ENCODE assay signal across 9 cellular contexts in the genomic region with DNA sequence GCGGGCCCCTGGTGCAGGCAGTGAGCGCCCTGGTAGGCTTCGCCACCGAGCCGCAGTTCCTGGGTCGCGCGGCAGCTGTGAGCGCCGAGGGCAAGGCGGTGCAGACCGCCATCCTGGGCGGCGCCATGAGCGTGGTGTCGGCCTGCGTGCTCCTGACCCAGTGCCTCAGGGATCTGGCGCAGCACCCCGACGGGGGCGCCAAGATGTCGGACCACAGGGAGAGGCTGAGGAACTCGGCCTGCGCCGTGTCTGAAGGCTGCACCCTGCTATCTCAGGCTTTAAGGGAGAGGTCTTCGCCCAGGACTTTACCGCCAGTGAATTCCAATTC. TPM values are rescaled to one million over a fixed set of nuclear protein-coding genes. Genes with fewer than 3 reads are reported as not detected.
DNase-seq lines count a peak whose midpoint lies in the region; ATAC-seq, FAIRE-seq and TF ChIP-seq lines count a peak whose summit lies in the region.
"Had no signal": no experiment of that assay in that cellular context is flagged by ENCODE, and none has a peak within 500 bp of the region (broad histone marks: within the 10 kb centered on the region; RNA-seq: fewer than 3 reads in every experiment).

No MANE protein-coding gene starts in this region.

- ATAC-seq in right lobe of liver (no peak), HG02884 (IDR thresholded peaks at IDR 0.05; ENCODE audit: unreplicated experiment) (no peak), HG03095 (IDR thresholded peaks at IDR 0.05; ENCODE audit: unreplicated experiment) (no peak)

- CTCF ChIA-PET in activated naive CD4-positive, alpha-beta T cell treated with anti-CD3 and anti-CD28 coated beads, Interleukin-2, amount 10 ng/mL, durations not matched to agents 7 days and 5 days (lab: Charles Lee): interaction anchor here (1.0 to 1.7 kb wide), 2 partner anchors 11 to 104 kb away, joined by 3 to 5 read pairs; no protein-coding TSS in a partner anchor

- H3K4me3 Mint-ChIP-seq in activated naive CD4-positive, alpha-beta T cell treated with anti-CD3 and anti-CD28 coated beads, Interleukin-2, amount 10 ng/mL, durations not matched to agents 7 days and 5 days: peak overlapping the region; percentile 75
- H3K4me3 Mint-ChIP-seq in astrocyte (ENCODE audit: unreplicated experiment): peak overlapping the region; percentile 81

- no CpG with 5 or more reads among the region's 27 CpGs for WGBS in right lobe of liver (ENCODE audit: insufficient coverage, low coverage, low lambda C conversion rate, missing lambda C conversion rate)

- H3K27me3 Mint-ChIP-seq in activated naive CD4-positive, alpha-beta T cell treated with anti-CD3 and anti-CD28 coated beads, Interleukin-2, amount 10 ng/mL, durations not matched to agents 7 days and 5 days: no peaks in the 10 kb centered on the region
- no peaks in the 10 kb centered on the region for H3K27me3 Mint-ChIP-seq in astrocyte (ENCODE audit: low read depth, unreplicated experiment)

- peak overlapping the region; percentile 95 for H3K4me2 ChIP-seq in astrocyte (ENCODE audit: low read length)

- no peak for FAIRE-seq in astrocyte (lab: Jason Lieb, UNC)

- peaks cover 57% of the 10 kb centered on the region for H4K20me1 ChIP-seq in astrocyte (ENCODE audit: insufficient read depth, low read length)

- DNase-seq in activated naive CD4-positive, alpha-beta T cell treated with anti-CD3 and anti-CD28 coated beads, Interleukin-2, amount 10 ng/mL, durations not matched to agents 7 days and 5 days: no peak
- DNase-seq in activated naive CD4-positive, alpha-beta T cell treated with anti-CD3 and anti-CD28 coated beads, Interleukin-2, amount 50 U/mL, for 16 hours: no peak
- DNase-seq in astrocyte (ENCODE audit: low read depth) (no peak), right lobe of liver (no peak), tibial artery (no peak), occipital lobe (lab: John Stamatoyannopoulos, UW) (no peak)
- DNase-seq: COR-L47 had no signal

- H3K4me1 ChIP-seq in astrocyte (ENCODE audit: insufficient read depth, low read length): peaks cover 16% of the 10 kb centered on the region
- H3K4me1 ChIP-seq in right lobe of liver: peaks cover 0 to 42% (median 19%) of the 10 kb centered on the region in 4 donors
- peaks cover 0 to 39% (median 30%) of the 10 kb centered on the region in 4 donors for H3K4me1 ChIP-seq in tibial artery

- no peak for TF ChIP-seq CTCF in astrocyte (IDR thresholded peaks at IDR 0.05; ENCODE audit: insufficient read depth, low read depth, low read length)
- TF ChIP-seq CTCF in right lobe of liver (IDR thresholded peaks at IDR 0.05): no peak
- no peak for TF ChIP-seq CTCF in tibial artery (IDR thresholded peaks at IDR 0.05)

- H3K36me3 ChIP-seq in astrocyte (ENCODE audit: insufficient read depth, low read length) (peaks cover 9% of the 10 kb centered on the region), right lobe of liver (no peaks in the 10 kb centered on the region), tibial artery (peaks cover 8 to 11% (median 10%) of the 10 kb centered on the region in 3 donors)

- H3K9me3 ChIP-seq in astrocyte (ENCODE audit: insufficient read depth, low read depth, low read length) (no peaks in the 10 kb centered on the region), right lobe of liver (no peaks in the 10 kb centered on the region), tibial artery (no peaks in the 10 kb centered on the region)

- H2AFZ ChIP-seq in astrocyte (ENCODE audit: low read depth, low read length): no peak overlapping the region

- H3K79me2 ChIP-seq in astrocyte (ENCODE audit: insufficient read depth, low read length): peaks cover 73% of the 10 kb centered on the region

- peak overlapping the region; percentile 85 for H3K4me3 ChIP-seq in astrocyte (ENCODE audit: insufficient read depth, low read depth, low read length)
- H3K4me3 ChIP-seq in right lobe of liver: peak overlapping the region; percentile 77 to 96 (median 85)
- peak overlapping the region; percentile 65 to 92 for H3K4me3 ChIP-seq in tibial artery

- H3K27me3 ChIP-seq in astrocyte (ENCODE audit: insufficient read depth, low read length) (no peaks in the 10 kb centered on the region), right lobe of liver (no peaks in the 10 kb centered on the region), tibial artery (no peaks in the 10 kb centered on the region)

- peak overlapping the region; percentile 83 for H3K27ac Mint-ChIP-seq in activated naive CD4-positive, alpha-beta T cell treated with anti-CD3 and anti-CD28 coated beads, Interleukin-2, amount 10 ng/mL, durations not matched to agents 7 days and 5 days
- no peak overlapping the region for H3K27ac Mint-ChIP-seq in astrocyte (ENCODE audit: unreplicated experiment)

- intact Hi-C loops in right lobe of liver (cut with DNase I): no loop called here
- intact Hi-C loops in tibial artery (cut with DNase I; ENCODE audit: low total_unique reads): no loop called here

- peaks cover 61% of the 10 kb centered on the region for H3K4me1 Mint-ChIP-seq in activated naive CD4-positive, alpha-beta T cell treated with anti-CD3 and anti-CD28 coated beads, Interleukin-2, amount 10 ng/mL, durations not matched to agents 7 days and 5 days
- H3K4me1 Mint-ChIP-seq in astrocyte (ENCODE audit: low read depth, unreplicated experiment): peaks cover 14% of the 10 kb centered on the region

- H3K9ac ChIP-seq in astrocyte (ENCODE audit: low read length): no peak overlapping the region

- H3K9me3 Mint-ChIP-seq in activated naive CD4-positive, alpha-beta T cell treated with anti-CD3 and anti-CD28 coated beads, Interleukin-2, amount 10 ng/mL, durations not matched to agents 7 days and 5 days: no peaks in the 10 kb centered on the region
- no peaks in the 10 kb centered on the region for H3K9me3 Mint-ChIP-seq in astrocyte (ENCODE audit: unreplicated experiment)

- H3K27ac ChIP-seq in astrocyte (ENCODE audit: low read depth, low read length) (no peak overlapping the region), right lobe of liver (no peak overlapping the region), tibial artery (no peak overlapping the region)

- no peak for TF ChIP-seq POLR2A in right lobe of liver (IDR thresholded peaks at IDR 0.05)

- peaks cover 31% of the 10 kb centered on the region for H3K36me3 Mint-ChIP-seq in activated naive CD4-positive, alpha-beta T cell treated with anti-CD3 and anti-CD28 coated beads, Interleukin-2, amount 10 ng/mL, durations not matched to agents 7 days and 5 days
- H3K36me3 Mint-ChIP-seq in astrocyte (ENCODE audit: low read depth, unreplicated experiment): no peaks in the 10 kb centered on the region

RNA-seq across cellular contexts. Expression of a gene that starts 2.3 kb away (rescaled TPM):
- total RNA-seq in astrocyte: 24.2 and 24.3 TPM in 2 replicates
- total RNA-seq in right lobe of liver: 1 to 10 TPM; 3.0 to 7.4 (median 5.5) TPM
- 8.6 TPM for total RNA-seq in occipital lobe

RNA-seq across cellular contexts. Expression of a gene that starts 13.4 kb away (rescaled TPM):
- total RNA-seq in astrocyte: 33.1 and 34.8 TPM in 2 replicates
- total RNA-seq in right lobe of liver: 10 to 100 TPM; 10.8 to 16.7 (median 14.6) TPM
- 14.7 TPM for total RNA-seq in occipital lobe
